ENCODE assay signal across 8 cellular contexts in genomic region chr12:120903382-120903817, GRCh38. TPM values are rescaled to one million over a fixed set of nuclear protein-coding genes. Genes with fewer than 3 reads are reported as not detected.
DNase-seq lines count a peak whose midpoint lies in the region; ATAC-seq, FAIRE-seq and TF ChIP-seq lines count a peak whose summit lies in the region.

No MANE protein-coding gene starts in this region.

- H3K4me3 ChIP-seq in Peyer's patch (peak overlapping the region; percentile 96 to 100 (median 98)), osteoblast (ENCODE audit: insufficient read depth, low read length) (peak overlapping the region; percentile 92), thoracic aorta (peak overlapping the region; percentile 98)

- DNase-seq in 8988T (peak; percentile 49), GM18507 (ENCODE audit: extremely low spot score, insufficient read length, low read depth) (peak; percentile 29), Peyer's patch (peak; percentile 79 to 93 (median 91)), activated gamma-delta T cell (lab: John Stamatoyannopoulos, UW) (peak; percentile 46), germinal center (ENCODE audit: low spot score) (peak; percentile 68), osteoblast (ENCODE audit: insufficient read length, low spot score, missing footprints) (peak; percentile 74), thoracic aorta (ENCODE audit: low spot score) (peak; percentile 15)

- H3K9me3 ChIP-seq in Peyer's patch = no peaks in the 10 kb centered on the region
- H3K9me3 ChIP-seq in osteoblast (ENCODE audit: low read depth, low read length) = no peaks in the 10 kb centered on the region
- H3K9me3 ChIP-seq in thoracic aorta = no peaks in the 10 kb centered on the region

- H2AFZ ChIP-seq in osteoblast (ENCODE audit: low read length) = peak overlapping the region; percentile 74

- H3K27ac ChIP-seq in Peyer's patch (peak overlapping the region; percentile 93 to 98 (median 96)), osteoblast (ENCODE audit: low read depth, low read length) (peak overlapping the region; percentile 37), thoracic aorta (peak overlapping the region; percentile 69 to 77)

- H3K4me1 ChIP-seq in Peyer's patch = peaks cover 0 to 20% (median 10%) of the 10 kb centered on the region in 4 donors
- H3K4me1 ChIP-seq in osteoblast (ENCODE audit: insufficient read depth, low read length) = peaks cover 24% of the 10 kb centered on the region
- H3K4me1 ChIP-seq in thoracic aorta (ENCODE audit: control insufficient read depth in 1 of 2, low read depth in 2 of 2) = peaks cover 14 to 36% of the 10 kb centered on the region in 2 donors

- ATAC-seq in HG03045 (IDR thresholded peaks at IDR 0.05; ENCODE audit: unreplicated experiment) = peak; percentile 36
- ATAC-seq in thoracic aorta (ENCODE audit: insufficient number of reproducible peaks, low FRiP score, low read depth) = no peak

- FAIRE-seq in GM18507 (lab: Jason Lieb, UNC) = peak; percentile 82

- H3K36me3 ChIP-seq in Peyer's patch = no peaks in the 10 kb centered on the region
- H3K36me3 ChIP-seq in osteoblast (ENCODE audit: insufficient read depth, low read length) = no peaks in the 10 kb centered on the region
- H3K36me3 ChIP-seq in thoracic aorta = no peaks in the 10 kb centered on the region

- TF ChIP-seq CTCF in Peyer's patch (IDR thresholded peaks at IDR 0.05) = peak in 1 of 6 experiments; percentile 13
- no peak for TF ChIP-seq CTCF in osteoblast (IDR thresholded peaks at IDR 0.05; ENCODE audit: extremely low read depth, low read depth, low read length)
- peak; percentile 14 for TF ChIP-seq CTCF in thoracic aorta (IDR thresholded peaks at IDR 0.05)

- TF ChIP-seq POLR2A in Peyer's patch (IDR thresholded peaks at IDR 0.05) = peak; percentile 63 to 81

- H3K27me3 ChIP-seq in Peyer's patch (no peaks in the 10 kb centered on the region), osteoblast (ENCODE audit: insufficient read depth, low read length) (no peaks in the 10 kb centered on the region), thoracic aorta (replicated peaks; ENCODE audit: insufficient read depth) (no peaks in the 10 kb centered on the region)

- H3K4me2 ChIP-seq in osteoblast (ENCODE audit: insufficient read depth, low read length) = peak overlapping the region; percentile 93

- H4K20me1 ChIP-seq in osteoblast (ENCODE audit: insufficient read depth, low read length) = peaks cover 24% of the 10 kb centered on the region

- H3K79me2 ChIP-seq in osteoblast (ENCODE audit: insufficient read depth, low read length) = peaks cover 52% of the 10 kb centered on the region

RNA-seq across cellular contexts. Expression of gene SPPL3, which starts 0.8 kb away (rescaled TPM):
- 10 to 100 TPM; 26.4 to 50.2 (median 34.9) TPM for total RNA-seq in Peyer's patch
- 10.9 TPM in 2 replicates for total RNA-seq in osteoblast
- total RNA-seq in thoracic aorta = 10 to 100 TPM; 23.7 to 24.8 TPM

Comparison
In these comparisons a context has a peak if more than half of its experiments do, and no peak if none do; other contexts are left out.
1. DNase-seq: peak in every context shown above with its lines; median percentile 91 in Peyer's patch; 74 in osteoblast; 68 in germinal center; 49 in 8988T; 46 in activated gamma-delta T cell; 29 in GM18507; 15 in thoracic aorta.
2. H3K27ac ChIP-seq: peak in every context shown above with its lines; median percentile 96 in Peyer's patch; 73 in thoracic aorta; 37 in osteoblast.